ENCODE assay signal across 8 cellular contexts in genomic region chr12:14367097-14367661, GRCh38. TPM values are rescaled to one million over a fixed set of nuclear protein-coding genes. Genes with fewer than 3 reads are reported as not detected.
DNase-seq lines count a peak whose midpoint lies in the region; ATAC-seq and TF ChIP-seq lines count a peak whose summit lies in the region.

No MANE protein-coding gene starts in this region.

- CTCF ChIA-PET in Caco-2 (lab: Charles Lee) = no interaction called here

- H3K27ac Mint-ChIP-seq in Caco-2 (ENCODE audit: unreplicated experiment) = peak overlapping the region; percentile 69
- H3K27ac Mint-ChIP-seq in T-helper 2 cell treated with Interferon-gamma antibody and Interleukin-4, amounts not matched to agents 5 μg/mL and 100 μg/mL, for 36 hours = peak overlapping the region; percentile 95

- POLR2A ChIA-PET in Caco-2 (lab: Charles Lee) = no interaction called here

- H3K4me3 ChIP-seq in Caco-2 (ENCODE audit: low read depth, low read length) (peak overlapping the region; percentile 76; the same call in 1 of the 2 replicates), fibroblast of mammary gland (ENCODE audit: control insufficient read depth, low read depth, low read length) (peak overlapping the region; percentile 68)

- peak overlapping the region; percentile 73 for H3K4me3 Mint-ChIP-seq in Caco-2 (ENCODE audit: unreplicated experiment)
- peak overlapping the region; percentile 84 for H3K4me3 Mint-ChIP-seq in T-helper 2 cell treated with Interferon-gamma antibody and Interleukin-4, amounts not matched to agents 5 μg/mL and 100 μg/mL, for 36 hours

- H3K4me1 Mint-ChIP-seq in Caco-2 (ENCODE audit: low read depth, unreplicated experiment) = peaks cover 22% of the 10 kb centered on the region
- peaks cover 39% of the 10 kb centered on the region for H3K4me1 Mint-ChIP-seq in T-helper 2 cell treated with Interferon-gamma antibody and Interleukin-4, amounts not matched to agents 5 μg/mL and 100 μg/mL, for 36 hours (ENCODE audit: low read depth)

- H3K36me3 Mint-ChIP-seq in Caco-2 (ENCODE audit: insufficient read depth, unreplicated experiment) = peaks cover 25% of the 10 kb centered on the region
- peaks cover 42% of the 10 kb centered on the region for H3K36me3 Mint-ChIP-seq in T-helper 2 cell treated with Interferon-gamma antibody and Interleukin-4, amounts not matched to agents 5 μg/mL and 100 μg/mL, for 36 hours (ENCODE audit: low read depth)

- H3K36me3 ChIP-seq in Caco-2 (ENCODE audit: control insufficient read depth, insufficient read depth, low read length) = no peaks in the 10 kb centered on the region

- no peaks in the 10 kb centered on the region for H3K27me3 Mint-ChIP-seq in Caco-2 (ENCODE audit: insufficient read depth, unreplicated experiment)
- no peaks in the 10 kb centered on the region for H3K27me3 Mint-ChIP-seq in T-helper 2 cell treated with Interferon-gamma antibody and Interleukin-4, amounts not matched to agents 5 μg/mL and 100 μg/mL, for 36 hours (ENCODE audit: low read depth)

- peaks cover 15% of the 10 kb centered on the region for H3K9me3 Mint-ChIP-seq in Caco-2 (ENCODE audit: unreplicated experiment)
- H3K9me3 Mint-ChIP-seq in T-helper 2 cell treated with Interferon-gamma antibody and Interleukin-4, amounts not matched to agents 5 μg/mL and 100 μg/mL, for 36 hours = peaks cover 11% of the 10 kb centered on the region

- BruUV-seq in Caco-2 (replicated peaks; lab: Mats Ljungman, UMichigan) = no TSS peak

- H3K9me3 ChIP-seq in Caco-2 = peaks cover 10% of the 10 kb centered on the region; the same call in 1 of the 2 replicates

- no peaks in the 10 kb centered on the region for H3K27me3 ChIP-seq in Caco-2 (replicated peaks; ENCODE audit: control insufficient read depth, insufficient read depth, low read length)

- DNase-seq in Caco-2 = peak in 1 of 2 experiments; percentile 50
- DNase-seq in T-helper 2 cell treated with Interferon-gamma antibody and Interleukin-4, amounts not matched to agents 5 μg/mL and 100 μg/mL, for 36 hours (ENCODE audit: low spot score) = peak; percentile 13
- peak; percentile 29 for DNase-seq in fibroblast of mammary gland (ENCODE audit: low read depth)
- peak; percentile 59 for DNase-seq in renal cortical epithelial cell (ENCODE audit: low read depth)
- DNase-seq in NCI-H345 treated with DMSO at 0.1 percent for 48 hours (lab: John Stamatoyannopoulos, UW; ENCODE audit: unreplicated experiment) = no peak
- DNase-seq in NCI-H774 (lab: John Stamatoyannopoulos, UW) = no peak

- peaks cover 11% of the 10 kb centered on the region for H3K4me1 ChIP-seq in Caco-2

- intact Hi-C loops in Caco-2 (cut with micrococcal nuclease; ENCODE audit: unreplicated experiment) = loop anchor here (2.0 to 5.0 kb wide), 4 partner anchors 50 to 145 kb away; no protein-coding TSS in a partner anchor

- peak; percentile 42 for ATAC-seq in GM19023 (IDR thresholded peaks at IDR 0.05; ENCODE audit: unreplicated experiment)
- peak; percentile 42 for ATAC-seq in HG03460 (IDR thresholded peaks at IDR 0.05; ENCODE audit: unreplicated experiment)

- no peak for TF ChIP-seq CTCF in Caco-2 (IDR thresholded peaks at IDR 0.05; ENCODE audit: insufficient read depth in 1 of 2, low read depth in 1 of 2, low read length in 1 of 2, severe bottlenecking in 1 of 2, unreplicated experiment in 1 of 2)
- TF ChIP-seq CTCF in fibroblast of mammary gland (conservative IDR thresholded peaks at IDR 0.05; ENCODE audit: control insufficient read depth, insufficient read depth, low read depth, low read length) = no peak

RNA-seq across cellular contexts. Expression of gene ATF7IP, which starts 1.7 kb away (rescaled TPM):
- total RNA-seq in Caco-2 (2022) = 98.3 and 107 TPM in 2 replicates
- 16.0 and 51.7 TPM in 2 replicates for total RNA-seq in renal cortical epithelial cell

Comparison
In these comparisons a context has a peak if more than half of its experiments do, and no peak if none do; other contexts are left out.
1. DNase-seq: peak in T-helper 2 cell treated with Interferon-gamma antibody and Interleukin-4, amounts not matched to agents 5 μg/mL and 100 μg/mL, for 36 hours (single experiment), fibroblast of mammary gland (single experiment) and renal cortical epithelial cell (single experiment); none in NCI-H345 treated with DMSO at 0.1 percent for 48 hours (single experiment) and NCI-H774 (single experiment).